22 cellular contexts compared by ENCODE assay signal in genomic region chr3:39184968-39185285, GRCh38. TPM values are rescaled to one million over a fixed set of nuclear protein-coding genes. Genes with fewer than 3 reads are reported as not detected.
"Had no signal": no experiment of that assay in that cellular context is flagged by ENCODE, and none has a peak within 500 bp of the region (broad histone marks: within the 10 kb centered on the region; RNA-seq: fewer than 3 reads in every experiment).

No MANE protein-coding gene starts in this region.

- H3K36me3 Mint-ChIP-seq: memory B cell, mesothelial cell of epicardium, natural killer cell had no signal

- H3K9me3 Mint-ChIP-seq: memory B cell, mesothelial cell of epicardium, natural killer cell, neural crest cell had no signal

- DNase-seq: effector memory CD4-positive, alpha-beta T cell; left lung; lower lobe of right lung; natural killer cell; nucleus accumbens; stimulated activated naive CD8-positive, alpha-beta T cell treated with anti-CD3 and anti-CD28 coated beads, Interleukin-15, Interleukin-2, amounts not matched to agents 100 U/mL and 50 U/mL, for 24 hours; thyroid gland had no signal

- H3K27ac Mint-ChIP-seq: memory B cell, mesothelial cell of epicardium, natural killer cell, progenitor cell of endocrine pancreas had no signal

- H3K36me3 ChIP-seq: left lung, lower lobe of right lung, pancreas, suprapubic skin, thyroid gland, upper lobe of left lung, vagina had no signal

- H3K4me3 Mint-ChIP-seq: memory B cell, mesothelial cell of epicardium, natural killer cell, neural crest cell had no signal

- ATAC-seq: esophagus mucosa; left lung; lower lobe of right lung; natural killer cell; pancreas; sciatic nerve; stimulated activated naive CD8-positive, alpha-beta T cell treated with anti-CD3 and anti-CD28 coated beads, Interleukin-15, Interleukin-2, amounts not matched to agents 100 U/mL and 50 U/mL, for 24 hours had no signal

- H3K9me3 ChIP-seq: left lung, lower lobe of right lung, pancreas, suprapubic skin, thyroid gland, upper lobe of left lung, vagina had no signal

- H3K27me3 ChIP-seq: left lung, pancreas, suprapubic skin, thyroid gland, upper lobe of left lung, vagina had no signal

- H3K4me3 ChIP-seq: left lung, lower lobe of right lung, pancreas, skin epidermis, suprapubic skin, thyroid gland, upper lobe of left lung, vagina had no signal

- H3K27ac ChIP-seq: left lung, lower lobe of right lung, pancreas, skin epidermis, suprapubic skin, upper lobe of left lung, vagina had no signal

RNA-seq across cellular contexts. Expression of gene XIRP1, which starts 7.5 kb away (rescaled TPM):
- total RNA-seq: esophagus mucosa, fibroblast of lung, frontal cortex, lower lobe of right lung, mesothelial cell of epicardium, neural crest cell, progenitor cell of endocrine pancreas, renal cortical epithelial cell, suprapubic skin, thyroid gland, vagina had no signal
- polyA plus RNA-seq: keratinocyte had no signal
